18 cellular contexts compared by ENCODE assay signal in the genomic region with DNA sequence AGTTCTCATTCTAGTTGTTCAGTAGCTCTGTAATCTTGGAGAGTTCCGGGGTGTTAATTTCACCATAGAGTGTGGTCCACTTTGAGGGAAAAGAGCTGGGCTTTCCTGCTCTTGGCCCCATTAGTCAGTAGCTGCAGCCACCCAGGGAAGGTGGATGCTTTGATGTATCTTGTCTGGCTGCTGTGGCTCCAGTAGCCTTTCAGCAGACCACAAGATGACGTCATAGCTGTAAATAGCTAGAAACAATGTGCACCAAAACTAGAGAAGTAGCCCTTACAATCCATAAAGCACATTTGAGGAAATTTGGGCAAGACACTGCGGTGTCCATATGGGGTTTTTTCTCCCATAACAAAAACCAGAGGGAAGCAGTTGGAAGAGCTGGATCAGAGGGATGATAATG.
"Had no signal": no experiment of that assay in that cellular context is flagged by ENCODE, and none has a peak within 500 bp of the region (broad histone marks: within the 10 kb centered on the region; RNA-seq: fewer than 3 reads in every experiment).

No MANE protein-coding gene starts in this region.

- ATAC-seq: activated T-cell treated with anti-CD3 and anti-CD28 coated beads, Interleukin-2, amount 50 U/mL, for 4 hours; gastroesophageal sphincter; left lung; naive thymus-derived CD4-positive, alpha-beta T cell; stimulated activated naive CD8-positive, alpha-beta T cell treated with anti-CD3 and anti-CD28 coated beads, Interleukin-15, Interleukin-2, amounts not matched to agents 100 U/mL and 50 U/mL, for 24 hours had no signal

- H3K4me3 ChIP-seq: adrenal gland, cardiac muscle cell, dorsolateral prefrontal cortex, gastroesophageal sphincter, left lung, transverse colon had no signal

- DNase-seq: activated CD4-positive, alpha-beta memory T cell treated with anti-CD3 and anti-CD28 coated beads for 36 hours; activated effector memory CD4-positive, alpha-beta T cell treated with Interleukin-2 at 50 U/mL for 16 hours; activated T-cell treated with anti-CD3 and anti-CD28 coated beads, Interleukin-2, amount 50 U/mL, for 4 hours; adrenal gland; dorsolateral prefrontal cortex; erythroblast; kidney; left lung; naive thymus-derived CD4-positive, alpha-beta T cell; retina; stimulated activated CD4-positive, alpha-beta T cell treated with anti-CD3 and anti-CD28 coated beads, Interleukin-15, amount 100 ng/mL, for 24 hours; stimulated activated CD4-positive, alpha-beta T cell treated with anti-CD3 and anti-CD28 coated beads, Interleukin-4, amount 100 ng/mL, for 1 hour; stimulated activated naive CD8-positive, alpha-beta T cell treated with anti-CD3 and anti-CD28 coated beads, Interleukin-15, Interleukin-2, amounts not matched to agents 100 U/mL and 50 U/mL, for 24 hours; T1000; transverse colon; WERI-Rb-1 had no signal
